In the genomic region with DNA sequence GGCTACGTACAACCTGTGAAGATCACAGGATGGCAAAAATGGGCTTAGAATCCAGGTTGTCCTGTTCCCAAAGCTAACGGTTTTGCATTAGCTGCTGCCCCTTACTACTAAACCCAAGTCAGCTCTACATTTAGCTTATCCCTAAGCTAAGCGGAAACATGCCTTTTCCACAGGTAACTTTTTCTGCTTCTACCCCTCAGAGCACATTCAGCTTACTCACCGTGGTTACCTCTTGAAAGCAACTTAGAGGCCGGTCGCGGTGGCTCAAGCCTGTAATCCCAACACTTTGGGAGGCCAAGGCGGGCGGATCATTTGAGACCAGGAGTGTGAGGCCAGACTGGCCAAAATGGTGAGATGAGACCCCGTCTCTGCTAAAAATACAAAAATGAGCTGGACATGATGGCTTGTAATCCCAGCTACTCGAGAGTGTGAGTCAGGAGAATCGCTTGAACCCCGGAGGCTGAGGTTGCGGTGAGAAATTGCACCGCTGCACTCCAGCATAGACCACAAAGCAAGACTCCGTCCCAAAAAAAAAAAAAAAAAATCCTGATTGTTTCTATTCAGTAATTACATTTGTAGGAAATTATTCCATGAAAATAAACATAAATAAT, we compare ENCODE assay signal across 8 cellular contexts. TPM values are rescaled to one million over a fixed set of nuclear protein-coding genes. Genes with fewer than 3 reads are reported as not detected.
A peak's percentile ranks its signal among the peaks of the same experiment; 100 is the strongest.
DNase-seq lines count a peak whose midpoint lies in the region; ATAC-seq and TF ChIP-seq lines count a peak whose summit lies in the region.

No MANE protein-coding gene starts in this region.

- WGBS in mesendoderm (ENCODE audit: extremely low coverage, insufficient coverage, low lambda C conversion rate): no CpG with 5 or more reads among the region's 16 CpGs

- H3K4me3 ChIP-seq in CD8-positive, alpha-beta memory T cell (ENCODE audit: low read length): peak overlapping the region; percentile 89
- H3K4me3 ChIP-seq in Loucy (ENCODE audit: low read length, poor library complexity, severe bottlenecking) (peak overlapping the region; percentile 76), brain microvascular endothelial cell (ENCODE audit: low read depth, low read length) (peak overlapping the region; percentile 98), mesendoderm (ENCODE audit: low read length) (peak overlapping the region; percentile 27), vagina (peak overlapping the region; percentile 71 to 86)

- H3K4me2 ChIP-seq in Loucy (ENCODE audit: low read depth, low read length, poor library complexity, severe bottlenecking) (peak overlapping the region; percentile 86), mesendoderm (ENCODE audit: low read length) (peak overlapping the region; percentile 43)

- H3K79me2 ChIP-seq in Loucy (ENCODE audit: insufficient read depth, low read length): peaks cover 41% of the 10 kb centered on the region
- H3K79me2 ChIP-seq in mesendoderm (ENCODE audit: control insufficient read depth, insufficient read depth, low read length): peaks cover 39% of the 10 kb centered on the region

- POLR2A ChIA-PET in CD8-positive, alpha-beta memory T cell (lab: Charles Lee): interaction anchor here (0.5 to 1.9 kb wide), 8 partner anchors 13 to 355 kb away, joined by 3 to 9 read pairs (median 4); a partner anchor contains a TSS

- peaks cover 33 to 47% (median 39%) of the 10 kb centered on the region in 3 donors for H3K4me1 Mint-ChIP-seq in CD8-positive, alpha-beta memory T cell

- H2BK5ac ChIP-seq in mesendoderm (ENCODE audit: low read length): peak overlapping the region; percentile 90

- H3K27me3 ChIP-seq in CD8-positive, alpha-beta memory T cell (ENCODE audit: insufficient read depth, low read length, poor library complexity, severe bottlenecking): no peaks in the 10 kb centered on the region
- H3K27me3 ChIP-seq in Loucy (ENCODE audit: insufficient read depth, low read length, poor library complexity, severe bottlenecking) (no peaks in the 10 kb centered on the region), brain microvascular endothelial cell (replicated peaks) (no peaks in the 10 kb centered on the region), mesendoderm (ENCODE audit: insufficient read depth, low read length, poor library complexity) (no peaks in the 10 kb centered on the region), vagina (no peaks in the 10 kb centered on the region)

- peak overlapping the region; percentile 89 for H4K8ac ChIP-seq in mesendoderm (ENCODE audit: low read depth, low read length)

- peak overlapping the region; percentile 1 for H2BK15ac ChIP-seq in mesendoderm (replicated peaks; ENCODE audit: low read depth)

- H3K36me3 Mint-ChIP-seq in CD8-positive, alpha-beta memory T cell: peaks cover 0 to 20% (median 0%) of the 10 kb centered on the region in 3 donors

- peak overlapping the region; percentile 85 for H2AFZ ChIP-seq in Loucy (ENCODE audit: low read length)

- TF ChIP-seq CTCF in Loucy (conservative IDR thresholded peaks at IDR 0.05; ENCODE audit: low read length) (no peak), brain microvascular endothelial cell (IDR thresholded peaks at IDR 0.05; ENCODE audit: low read depth, low read length, missing control alignments) (no peak), vagina (IDR thresholded peaks at IDR 0.05) (no peak)

- H2BK120ac ChIP-seq in mesendoderm (ENCODE audit: low read depth, low read length): peak overlapping the region; percentile 89

- CTCF ChIA-PET in CD8-positive, alpha-beta memory T cell (lab: Charles Lee): interaction anchor here (0.7 to 1.0 kb wide), 2 partner anchors 47 to 298 kb away, joined by 3 to 4 read pairs; no protein-coding TSS in a partner anchor

- peak overlapping the region; percentile 1 for H4K5ac ChIP-seq in mesendoderm (ENCODE audit: low read length)

- no peak overlapping the region for H3K23ac ChIP-seq in mesendoderm (ENCODE audit: low read length)

- H2AK5ac ChIP-seq in mesendoderm (ENCODE audit: low read length): peak overlapping the region; percentile 60

- H3K36me3 ChIP-seq in CD8-positive, alpha-beta memory T cell (ENCODE audit: insufficient read depth, low read length): no peaks in the 10 kb centered on the region
- H3K36me3 ChIP-seq in Loucy (ENCODE audit: insufficient read depth, low read length) (no peaks in the 10 kb centered on the region), brain microvascular endothelial cell (replicated peaks) (no peaks in the 10 kb centered on the region), mesendoderm (ENCODE audit: control insufficient read depth, insufficient read depth, low read length) (no peaks in the 10 kb centered on the region), vagina (no peaks in the 10 kb centered on the region)

- no peaks in the 10 kb centered on the region for H3K9me3 ChIP-seq in CD8-positive, alpha-beta memory T cell (ENCODE audit: low read length)
- no peaks in the 10 kb centered on the region for H3K9me3 ChIP-seq in Loucy (ENCODE audit: insufficient read depth, low read depth, low read length)
- no peaks in the 10 kb centered on the region for H3K9me3 ChIP-seq in vagina

- H3K9me2 ChIP-seq in Loucy (replicated peaks; ENCODE audit: low read depth, low read length): no peaks in the 10 kb centered on the region

- intact Hi-C loops in vagina (cut with DNase I): loop anchor here (10.0 kb wide), 1 partner anchor 70 kb away; a partner anchor contains a TSS

- H3K18ac ChIP-seq in mesendoderm (ENCODE audit: low read length): peak overlapping the region; percentile 90

- peak overlapping the region; percentile 86 to 100 (median 97) for H3K27ac Mint-ChIP-seq in CD8-positive, alpha-beta memory T cell

- peaks cover 16% of the 10 kb centered on the region for H3K4me1 ChIP-seq in CD8-positive, alpha-beta memory T cell (ENCODE audit: insufficient read depth, low read length)
- H3K4me1 ChIP-seq in Loucy (ENCODE audit: insufficient read depth, low read length, poor library complexity, severe bottlenecking) (peaks cover 31% of the 10 kb centered on the region), mesendoderm (ENCODE audit: control insufficient read depth, low read depth, low read length) (peaks cover 12% of the 10 kb centered on the region), vagina (peaks cover 35% of the 10 kb centered on the region)

- ATAC-seq in GM18858 (IDR thresholded peaks at IDR 0.05; ENCODE audit: unreplicated experiment) (no peak), GM19395 (IDR thresholded peaks at IDR 0.05; ENCODE audit: unreplicated experiment) (no peak), HG03135 (IDR thresholded peaks at IDR 0.05; ENCODE audit: unreplicated experiment) (no peak)

- H3K9ac ChIP-seq in Loucy (ENCODE audit: low read depth, low read length, poor library complexity, severe bottlenecking): peak overlapping the region; percentile 87
- H3K9ac ChIP-seq in mesendoderm (ENCODE audit: low read length): peak overlapping the region; percentile 79

- H3K9me3 Mint-ChIP-seq in CD8-positive, alpha-beta memory T cell: no peaks in the 10 kb centered on the region

- peak overlapping the region; percentile 96 to 100 (median 99) for H3K4me3 Mint-ChIP-seq in CD8-positive, alpha-beta memory T cell

- TF ChIP-seq POLR2A in vagina (IDR thresholded peaks at IDR 0.05): no peak

- H3K27ac ChIP-seq in CD8-positive, alpha-beta memory T cell (ENCODE audit: low read depth, low read length): peak overlapping the region; percentile 80
- peak overlapping the region; percentile 83 for H3K27ac ChIP-seq in brain microvascular endothelial cell
- peak overlapping the region; percentile 84 for H3K27ac ChIP-seq in mesendoderm (ENCODE audit: low read depth, low read length)
- peak overlapping the region; percentile 84 for H3K27ac ChIP-seq in vagina

- H3F3A ChIP-seq in Loucy (ENCODE audit: low read depth): no peaks in the 10 kb centered on the region

- peak overlapping the region; percentile 98 for H3K4ac ChIP-seq in mesendoderm (ENCODE audit: low read depth, low read length)

- peaks cover 10 to 27% of the 10 kb centered on the region in 2 donors for H3K27me3 Mint-ChIP-seq in CD8-positive, alpha-beta memory T cell

- in situ Hi-C loops in brain microvascular endothelial cell (cut with HindIII; ENCODE audit: low pct_ligation_motif_present, low sequenced_read_pairs): loop anchor here (25.0 kb wide), 1 partner anchor 97 kb away; no protein-coding TSS in a partner anchor

- peaks cover 31% of the 10 kb centered on the region for H4K20me1 ChIP-seq in Loucy (ENCODE audit: insufficient read depth, low read length, poor library complexity, severe bottlenecking)

- H3K79me1 ChIP-seq in mesendoderm (ENCODE audit: low read length): no peaks in the 10 kb centered on the region

- DNase-seq in CD8-positive, alpha-beta memory T cell: no peak
- DNase-seq in brain microvascular endothelial cell: no peak
- DNase-seq in mesendoderm: no peak
- DNase-seq in vagina (ENCODE audit: extremely low spot score in 2 of 2): no peak

- peak overlapping the region; percentile 95 for H3K56ac ChIP-seq in mesendoderm (ENCODE audit: low read length)

RNA-seq across cellular contexts. Expression of a gene that starts 0.8 kb away (rescaled TPM):
- 10 to 100 TPM; 21.1 to 24.9 TPM for total RNA-seq in CD8-positive, alpha-beta memory T cell
- 11.3 TPM for polyA plus RNA-seq in CD8-positive, alpha-beta memory T cell
- polyA plus RNA-seq in mesendoderm (2013, experiment 1 of 2): 45.8 TPM
- polyA plus RNA-seq in mesendoderm (2013, experiment 2 of 2): 44.7 TPM
- 18.9 TPM for total RNA-seq in vagina

RNA-seq across cellular contexts. Expression of a gene that starts 50.0 kb away (rescaled TPM):
- total RNA-seq in CD8-positive, alpha-beta memory T cell: 10 to 100 TPM; 25.8 to 27.9 TPM
- 13.1 TPM for polyA plus RNA-seq in CD8-positive, alpha-beta memory T cell
- 38.4 TPM for polyA plus RNA-seq in mesendoderm (2013, experiment 1 of 2)
- 41.5 TPM for polyA plus RNA-seq in mesendoderm (2013, experiment 2 of 2)
- 82.0 TPM for total RNA-seq in vagina

Comparison
In these comparisons a context has a peak if more than half of its experiments do, and no peak if none do; other contexts are left out.
1. H3K4me3 ChIP-seq: peak in every context shown above with its lines; median percentile 98 in brain microvascular endothelial cell; 89 in CD8-positive, alpha-beta memory T cell; 78 in vagina; 76 in Loucy; 27 in mesendoderm.